In the genomic region with DNA sequence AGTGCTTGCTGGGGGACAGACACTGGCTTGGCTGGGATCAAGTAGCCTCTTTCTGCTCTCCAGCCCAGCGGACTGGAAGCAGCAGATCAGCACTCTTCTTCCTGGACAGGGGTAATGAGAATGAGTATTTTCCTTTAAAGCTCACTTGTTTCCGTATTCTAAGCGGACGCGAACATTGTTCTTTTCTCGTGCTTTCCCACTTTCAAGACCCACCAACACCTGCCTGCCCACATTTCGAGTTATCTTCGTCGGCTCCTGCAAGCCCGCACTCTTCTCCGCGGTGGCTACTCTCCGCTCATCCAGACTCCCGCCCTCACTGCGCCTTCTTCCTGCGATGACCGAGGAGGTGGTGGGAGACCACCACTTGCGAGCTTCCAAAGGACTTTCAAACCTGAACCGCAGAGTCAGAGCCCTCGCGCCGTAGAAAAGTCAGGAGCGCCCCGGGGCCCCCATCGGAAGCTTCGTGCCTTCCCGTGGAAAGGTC, we compare ENCODE assay signal across 1 cellular context.
TF ChIP-seq lines count a peak whose summit lies in the region.

No MANE protein-coding gene starts in this region.

TF ChIP-seq in H1, 55 proteins besides CTCF, POLR2A, EP300 and RAD21 (continued from another document):
- TF ChIP-seq TAF7 (optimal IDR thresholded peaks at IDR 0.05; ENCODE audit: borderline replicate concordance, low read depth, low read length) = no peak
- no peak for TF ChIP-seq SRF (IDR thresholded peaks at IDR 0.05; ENCODE audit: low read depth, low read length)
- TF ChIP-seq, protein P1, sequence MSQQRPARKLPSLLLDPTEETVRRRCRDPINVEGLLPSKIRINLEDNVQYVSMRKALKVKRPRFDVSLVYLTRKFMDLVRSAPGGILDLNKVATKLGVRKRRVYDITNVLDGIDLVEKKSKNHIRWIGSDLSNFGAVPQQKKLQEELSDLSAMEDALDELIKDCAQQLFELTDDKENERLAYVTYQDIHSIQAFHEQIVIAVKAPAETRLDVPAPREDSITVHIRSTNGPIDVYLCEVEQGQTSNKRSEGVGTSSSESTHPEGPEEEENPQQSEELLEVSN (IDR thresholded peaks at IDR 0.05) = peak; percentile 69
- TF ChIP-seq CEBPB (IDR thresholded peaks at IDR 0.05; ENCODE audit: low read depth, low read length) = no peak
- peak; percentile 90 to 95; a peak in 3 of 4 replicates for TF ChIP-seq SIN3A (conservative IDR thresholded peaks at IDR 0.05 in 1 of 2, IDR thresholded peaks at IDR 0.05 in 1 of 2; ENCODE audit: low read depth in 1 of 2, low read length in 2 of 2)
- no peak for TF ChIP-seq BACH1 (IDR thresholded peaks at IDR 0.05; ENCODE audit: low read length)
- TF ChIP-seq CHD2 (IDR thresholded peaks at IDR 0.05; ENCODE audit: low read length) = no peak
- no peak for TF ChIP-seq SP1 (IDR thresholded peaks at IDR 0.05; ENCODE audit: low read depth, low read length)
- TF ChIP-seq GABPA (IDR thresholded peaks at IDR 0.05; ENCODE audit: borderline replicate concordance, insufficient read depth, low read length) = 0 out of 2 replicates have a peak, but pooled peaks have one; percentile 5
- peak; percentile 52 for TF ChIP-seq SAP30 (IDR thresholded peaks at IDR 0.05; ENCODE audit: insufficient read depth, insufficient replicate concordance, low read length)
